In genomic region chr20:57559286-57559627, GRCh38 we compare ENCODE assay signal across 24 cellular contexts. TPM values are rescaled to one million over a fixed set of nuclear protein-coding genes. Genes with fewer than 3 reads are reported as not detected.
DNase-seq lines count a peak whose midpoint lies in the region; ATAC-seq, FAIRE-seq and TF ChIP-seq lines count a peak whose summit lies in the region.
"Had no signal": no experiment of that assay in that cellular context is flagged by ENCODE, and none has a peak within 500 bp of the region (broad histone marks: within the 10 kb centered on the region; RNA-seq: fewer than 3 reads in every experiment).

No MANE protein-coding gene starts in this region.

- H3K4me1 Mint-ChIP-seq in CD4-positive, alpha-beta T cell (ENCODE audit: low read depth): no peaks in the 10 kb centered on the region

- H3K9me1 ChIP-seq in K562 (ENCODE audit: control insufficient read depth, insufficient read depth, low read length): no peaks in the 10 kb centered on the region

- intact Hi-C loops in K562 (cut with micrococcal nuclease): no loop called here
- intact Hi-C loops in stomach (cut with DNase I; ENCODE audit: low total_unique reads): no loop called here
- intact Hi-C loops in mucosa of descending colon (cut with DNase I, micrococcal nuclease): no loop called here
- intact Hi-C loops in CD4-positive, alpha-beta T cell (cut with DNase I, micrococcal nuclease): no loop called here

- POLR2A ChIA-PET in K562 (lab: Yijun Ruan, JAX): interaction anchor here (0.6 to 1.0 kb wide), 6 partner anchors 11 to 32 kb away, joined by 3 to 5 read pairs (median 3); no protein-coding TSS in a partner anchor
- POLR2A ChIA-PET in CD4-positive, alpha-beta T cell (lab: Charles Lee): no interaction called here

- H3K4me3 Mint-ChIP-seq in CD4-positive, alpha-beta T cell: no peak overlapping the region

- no TSS peak for BruUV-seq in K562 (replicated peaks; lab: Mats Ljungman, UMichigan)

- H3K4me1 ChIP-seq in BLaER1: peaks cover 36% of the 10 kb centered on the region
- H3K4me1 ChIP-seq in K562 (replicated peaks in 1 of 2; ENCODE audit: control insufficient read depth in 2 of 2, insufficient read depth in 2 of 2, low read length in 2 of 2): peaks cover 27 to 34% of the 10 kb centered on the region in 2 experiments
- H3K4me1 ChIP-seq in mucosa of rectum (ENCODE audit: control insufficient read depth in 2 of 2, insufficient read depth in 2 of 2, low read length in 2 of 2): peaks cover 24 to 50% of the 10 kb centered on the region in 2 donors
- H3K4me1 ChIP-seq in stomach: peaks cover 0 to 11% (median 5%) of the 10 kb centered on the region in 4 donors
- H3K4me1 ChIP-seq in mucosa of descending colon (ENCODE audit: low read depth): peaks cover 31% of the 10 kb centered on the region

- FAIRE-seq in HTR-8/SVneo (lab: Jason Lieb, UNC) (peak; percentile 93), K562 (lab: Jason Lieb, UNC) (peak; percentile 11)
- FAIRE-seq: G401.6, GM12892, H1 had no signal

- H3K27ac ChIP-seq in BLaER1: no peak overlapping the region
- no peak overlapping the region for H3K27ac ChIP-seq in K562 (ENCODE audit: extremely low read depth, low read depth, low read length)
- peak overlapping the region; percentile 93 to 95 for H3K27ac ChIP-seq in mucosa of rectum (ENCODE audit: low read depth in 2 of 2, low read length in 2 of 2)
- no peak overlapping the region for H3K27ac ChIP-seq in stomach
- no peak overlapping the region for H3K27ac ChIP-seq in CD4-positive, alpha-beta T cell (ENCODE audit: low read depth, low read length)
- H3K27ac ChIP-seq: HL-60, KMS-11 had no signal

- TF ChIP-seq POLR2A in K562 (conservative IDR thresholded peaks at IDR 0.05): no peak
- no peak for TF ChIP-seq POLR2A in stomach (IDR thresholded peaks at IDR 0.05)

- no peaks in the 10 kb centered on the region for H3K36me3 Mint-ChIP-seq in CD4-positive, alpha-beta T cell (ENCODE audit: low read depth)

- H3K4me2 ChIP-seq in BLaER1 (peak overlapping the region; percentile 54), K562 (ENCODE audit: insufficient read depth, low read length) (peak overlapping the region; percentile 50; the same call in 1 of the 2 replicates)
- H3K4me2 ChIP-seq: KMS-11 had no signal

- H4K20me1 ChIP-seq in BLaER1: no peaks in the 10 kb centered on the region
- H4K20me1 ChIP-seq in K562 (replicated peaks; ENCODE audit: control insufficient read depth, insufficient read depth, low read length): no peaks in the 10 kb centered on the region

- WGBS in K562 (ENCODE audit: insufficient coverage, low coverage, missing lambda C conversion rate): 34% methylated on average over 10 of the region's 10 CpGs
- 86 to 90% (median 88%) methylated on average over 10 of the region's 10 CpGs for WGBS in stomach, 5 donors

- no peak for TF ChIP-seq CTCF in K562 (IDR thresholded peaks at IDR 0.05 in 2 of 3, conservative IDR thresholded peaks at IDR 0.05 in 1 of 3; ENCODE audit: insufficient read depth in 2 of 3, low read depth in 1 of 3, low read length in 3 of 3)
- no peak for TF ChIP-seq CTCF in stomach (IDR thresholded peaks at IDR 0.05)
- TF ChIP-seq CTCF in mucosa of descending colon (IDR thresholded peaks at IDR 0.05): no peak
- no peak for TF ChIP-seq CTCF in CD4-positive, alpha-beta T cell (IDR thresholded peaks at IDR 0.05)

- H3K9me3 Mint-ChIP-seq in CD4-positive, alpha-beta T cell: no peaks in the 10 kb centered on the region

- H3K36me3 ChIP-seq in BLaER1 (no peaks in the 10 kb centered on the region), K562 (ENCODE audit: control insufficient read depth, insufficient read depth, low read length) (no peaks in the 10 kb centered on the region), mucosa of rectum (ENCODE audit: control insufficient read depth in 2 of 2, insufficient read depth in 2 of 2, low read length in 2 of 2) (peaks cover 23 to 25% of the 10 kb centered on the region in 2 donors), stomach (no peaks in the 10 kb centered on the region), mucosa of descending colon (ENCODE audit: low read depth) (no peaks in the 10 kb centered on the region)

- ATAC-seq in K562: no peak
- ATAC-seq in mucosa of descending colon: no peak
- no peak for ATAC-seq in GM21737 (IDR thresholded peaks at IDR 0.05; ENCODE audit: unreplicated experiment)
- no peak for ATAC-seq in CD4-positive, alpha-beta T cell (ENCODE audit: poor library complexity)
- ATAC-seq: Panc1, Right ventricle myocardium inferior had no signal

- CTCF ChIA-PET in K562 (lab: Yijun Ruan, JAX; ENCODE audit: low intra/inter-chr PET ratio): no interaction called here
- CTCF ChIA-PET in CD4-positive, alpha-beta T cell (lab: Charles Lee): no interaction called here

- H3K27ac Mint-ChIP-seq in CD4-positive, alpha-beta T cell: no peak overlapping the region

- H2AFZ ChIP-seq in K562 (ENCODE audit: low read depth, low read length): peak overlapping the region; percentile 88

- H3K4me3 ChIP-seq in BLaER1: no peak overlapping the region
- H3K4me3 ChIP-seq in K562: no peak overlapping the region
- H3K4me3 ChIP-seq in mucosa of rectum (ENCODE audit: low read length in 2 of 2): no peak overlapping the region
- no peak overlapping the region for H3K4me3 ChIP-seq in stomach
- H3K4me3 ChIP-seq in mucosa of descending colon: no peak overlapping the region

- H3K9me3 ChIP-seq in BLaER1: no peaks in the 10 kb centered on the region
- H3K9me3 ChIP-seq in K562 (replicated peaks; ENCODE audit: control insufficient read depth, insufficient read depth, low read depth, low read length): no peaks in the 10 kb centered on the region
- H3K9me3 ChIP-seq in mucosa of rectum (ENCODE audit: control insufficient read depth in 2 of 2, low read length in 2 of 2): no peaks in the 10 kb centered on the region
- H3K9me3 ChIP-seq in stomach: no peaks in the 10 kb centered on the region
- H3K9me3 ChIP-seq in mucosa of descending colon: no peaks in the 10 kb centered on the region
- no peaks in the 10 kb centered on the region for H3K9me3 ChIP-seq in CD4-positive, alpha-beta T cell (ENCODE audit: control insufficient read depth, low read length)

- in situ Hi-C loops in K562 (cut with MboI): no loop called here

- peaks cover 48% of the 10 kb centered on the region for H3K27me3 Mint-ChIP-seq in CD4-positive, alpha-beta T cell

- TF ChIP-seq EP300 in K562 (IDR thresholded peaks at IDR 0.05; ENCODE audit: low read length) (no peak), stomach (IDR thresholded peaks at IDR 0.05) (no peak)

- no peak for DNase-seq in HTR-8/SVneo (ENCODE audit: insufficient read length, low spot score)
- no peak for DNase-seq in K562 (ENCODE audit: extremely low read depth in 1 of 4, low spot score in 3 of 4)
- DNase-seq in stomach: no peak
- no peak for DNase-seq in mucosa of descending colon
- no peak for DNase-seq in CD4-positive, alpha-beta T cell
- DNase-seq: 8988T, DMS153, NCI-H1092 treated with DMSO at 0.1 percent for 48 hours, NCI-H1694, NCI-H2081, NCI-H2171, NCI-H524 treated with DMSO at 0.1 percent for 48 hours had no signal

- H3K9ac ChIP-seq in BLaER1 (no peak overlapping the region), K562 (ENCODE audit: insufficient read depth in 1 of 2, low read depth in 2 of 2, low read length in 2 of 2) (peak overlapping the region in 1 of 2 experiments; percentile 8; a peak in 1 of 4 replicates), mucosa of rectum (ENCODE audit: low read depth in 1 of 2, low read length in 2 of 2) (peak overlapping the region in 1 of 2 donors; percentile 48)
- H3K9ac ChIP-seq: KMS-11 had no signal

- H3K79me2 ChIP-seq in K562 (ENCODE audit: control insufficient read depth, insufficient read depth, low read length): no peaks in the 10 kb centered on the region

- no peak for TF ChIP-seq RAD21 in K562 (CRISPR knock-in tag; conservative IDR thresholded peaks at IDR 0.05 in 1 of 2, IDR thresholded peaks at IDR 0.05 in 1 of 2)

- no peaks in the 10 kb centered on the region for H3K27me3 ChIP-seq in BLaER1
- H3K27me3 ChIP-seq in K562 (ENCODE audit: control insufficient read depth in 2 of 2, insufficient read depth in 2 of 2, low read length in 2 of 2): no peaks in the 10 kb centered on the region
- H3K27me3 ChIP-seq in mucosa of rectum (ENCODE audit: control insufficient read depth in 2 of 2, insufficient read depth in 2 of 2, low read length in 2 of 2): peaks cover 0 to 4% of the 10 kb centered on the region in 2 donors
- H3K27me3 ChIP-seq in stomach: peaks cover 0 to 26% (median 10%) of the 10 kb centered on the region in 3 donors
- no peaks in the 10 kb centered on the region for H3K27me3 ChIP-seq in CD4-positive, alpha-beta T cell (ENCODE audit: control insufficient read depth, insufficient read depth, low read length)

RNA-seq across cellular contexts. Expression of gene PCK1, which starts 1.7 kb away (rescaled TPM):
- total RNA-seq in K562 (2011; cell fraction: chromatin; rRNA removed; ENCODE audit: low replicate concordance): 0.70 and 2.3 TPM in 2 replicates
- 0.92 and 1.3 TPM in 2 replicates for total RNA-seq in K562 (2011; cell fraction: nucleolus; rRNA removed)
- total RNA-seq in K562 (2011; cell fraction: nucleoplasm; rRNA removed): 0.38 and 1.2 TPM in 2 replicates
- total RNA-seq in K562 (2014; rRNA removed) (0.05 and 0.16 TPM in 2 replicates), K562 (2014; rRNA removed; fragmentation: Illumina TruSeq; extraction: Trizol) (0.13 and 0.18 TPM in 2 replicates), K562 (2015; rRNA removed; fragmentation: Illumina TruSeq; extraction: Trizol) (0.29 and 0.30 TPM in 2 replicates), K562 (2021) (0.54 and 0.73 TPM in 2 replicates), stomach (100 to 1,000 TPM in 1 of 5 donors, 10 to 100 TPM in 2, under 1 TPM in 2; 0.43 to 311 (median 10.5) TPM), mucosa of descending colon (100 to 1,000 TPM; 134 to 467 (median 136) TPM)
- polyA plus RNA-seq in K562 (2011; rRNA removed) (0.09 and 0.15 TPM in 2 replicates), K562 (2014; fragmentation: Illumina TruSeq; extraction: Trizol) (0.12 and 0.14 TPM in 2 replicates), K562 (2014; fragmentation: Nextera tagmentation; extraction: Ambion mirVana) (under 1 TPM; 0.10 to 0.15 TPM), K562 (2014; rRNA removed) (0.12 and 0.46 TPM in 2 replicates), stomach (under 1 TPM; 0.12 to 0.76 (median 0.43) TPM)
- polyA plus RNA-seq in K562 (2011; cell fraction: cytosol; rRNA removed): 0.04 and 0.48 TPM in 2 replicates
- polyA plus RNA-seq in K562 (2011; cell fraction: nucleus; rRNA removed): 0.90 and 1.5 TPM in 2 replicates
- polyA plus RNA-seq in K562 (2012): 0.14 and 0.21 TPM in 2 replicates
- 0.72 and 1.2 TPM in 2 replicates for polyA minus RNA-seq in K562 (2011; rRNA and poly(A)+ RNA removed)
- polyA minus RNA-seq in K562 (2011; cell fraction: cytosol; rRNA and poly(A)+ RNA removed): 1.2 TPM in 1 of 2 replicates, not detected in the other
- polyA minus RNA-seq in K562 (2011; cell fraction: nucleus; rRNA and poly(A)+ RNA removed): 0.67 and 1.1 TPM in 2 replicates
- not detected for total RNA-seq in CD4-positive, alpha-beta T cell
- total RNA-seq: H1 had no signal
- polyA plus RNA-seq: AG04450, H1 had no signal

RNA-seq across cellular contexts. Expression of gene CTCFL, which starts 34.3 kb away (rescaled TPM):
- total RNA-seq in K562 (2011; cell fraction: chromatin; rRNA removed; ENCODE audit: low replicate concordance): 102 and 125 TPM in 2 replicates
- total RNA-seq in K562 (2011; cell fraction: nucleolus; rRNA removed): 77.5 and 83.4 TPM in 2 replicates
- 85.3 and 118 TPM in 2 replicates for total RNA-seq in K562 (2011; cell fraction: nucleoplasm; rRNA removed)
- total RNA-seq in K562 (2014; rRNA removed) (120 and 126 TPM in 2 replicates), K562 (2014; rRNA removed; fragmentation: Illumina TruSeq; extraction: Trizol) (111 and 112 TPM in 2 replicates), K562 (2015; rRNA removed; fragmentation: Illumina TruSeq; extraction: Trizol) (80.9 and 89.1 TPM in 2 replicates), K562 (2021) (122 and 124 TPM in 2 replicates), stomach (not detected), mucosa of descending colon (not detected)
- polyA plus RNA-seq in K562 (2011; rRNA removed) (188 and 206 TPM in 2 replicates), K562 (2014; fragmentation: Illumina TruSeq; extraction: Trizol) (137 and 177 TPM in 2 replicates), K562 (2014; fragmentation: Nextera tagmentation; extraction: Ambion mirVana) (10 to 100 TPM; 42.4 to 62.7 TPM), K562 (2014; rRNA removed) (100 and 122 TPM in 2 replicates), stomach (not detected)
- 125 and 152 TPM in 2 replicates for polyA plus RNA-seq in K562 (2011; cell fraction: cytosol; rRNA removed)
- 92.0 and 115 TPM in 2 replicates for polyA plus RNA-seq in K562 (2011; cell fraction: nucleus; rRNA removed)
- 72.2 and 120 TPM in 2 replicates for polyA plus RNA-seq in K562 (2012)
- polyA minus RNA-seq in K562 (2011; rRNA and poly(A)+ RNA removed): 265 and 279 TPM in 2 replicates
- 117 and 124 TPM in 2 replicates for polyA minus RNA-seq in K562 (2011; cell fraction: cytosol; rRNA and poly(A)+ RNA removed)
- 39.4 and 86.3 TPM in 2 replicates for polyA minus RNA-seq in K562 (2011; cell fraction: nucleus; rRNA and poly(A)+ RNA removed)
- not detected for total RNA-seq in CD4-positive, alpha-beta T cell
- total RNA-seq: HT-29, Right ventricle myocardium inferior had no signal
- polyA plus RNA-seq: AG04450 had no signal

Comparison
In these comparisons a context has a peak if more than half of its experiments do, and no peak if none do; other contexts are left out.
1. H3K27ac ChIP-seq: peak in mucosa of rectum (2 of 2); none in BLaER1 (single experiment), K562 (single experiment), stomach (0 of 5) and CD4-positive, alpha-beta T cell (single experiment).
2. RNA of gene CTCFL, which starts 34.3 kb away (total RNA-seq): 77.5 to 126 TPM in K562; not detected in mucosa of descending colon, not detected in stomach and not detected in CD4-positive, alpha-beta T cell; every median in the first group is over 10 times any median in the second.